2 cellular contexts compared by ENCODE assay signal in the genomic region with DNA sequence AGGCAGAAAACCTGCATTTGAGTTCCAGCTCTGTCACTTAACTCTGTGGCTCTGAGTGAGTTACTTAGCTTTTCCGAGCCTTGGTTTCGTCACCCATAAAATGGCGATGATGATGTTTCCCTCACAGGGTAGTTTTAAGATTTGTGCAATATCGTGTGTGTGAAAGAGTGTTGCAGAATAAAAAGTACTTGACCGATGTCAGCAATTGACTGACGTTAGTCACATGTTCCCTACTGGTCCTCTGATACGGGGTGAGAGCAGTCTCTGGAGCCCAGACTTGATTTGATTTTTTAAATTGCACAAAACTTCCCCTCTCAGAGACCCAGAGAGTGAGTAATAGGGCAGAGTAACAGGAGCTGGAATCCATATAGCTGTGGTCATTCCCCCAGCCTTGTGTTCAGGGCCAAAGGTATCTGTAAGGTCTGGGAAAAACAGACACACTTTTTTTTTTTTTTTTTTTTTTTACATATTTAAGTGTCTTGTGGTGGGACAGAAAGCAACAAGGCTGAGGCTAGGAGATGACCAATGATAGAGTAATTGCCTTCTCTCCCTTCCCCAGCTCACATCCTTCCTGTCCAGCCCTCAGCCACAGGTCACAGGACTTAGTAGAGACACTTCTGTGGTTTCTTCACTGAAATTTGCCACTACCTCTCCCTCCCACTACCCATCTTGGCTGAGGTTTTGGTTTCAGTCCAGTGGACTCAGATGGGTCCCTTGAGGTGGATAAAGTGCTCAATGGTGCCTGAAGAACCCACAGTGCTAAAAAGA.
TF ChIP-seq lines count a peak whose summit lies in the region.

No MANE protein-coding gene starts in this region.

TF ChIP-seq in IMR-90, 13 proteins besides CTCF, POLR2A, EP300 and RAD21:
- TF ChIP-seq, protein P1, sequence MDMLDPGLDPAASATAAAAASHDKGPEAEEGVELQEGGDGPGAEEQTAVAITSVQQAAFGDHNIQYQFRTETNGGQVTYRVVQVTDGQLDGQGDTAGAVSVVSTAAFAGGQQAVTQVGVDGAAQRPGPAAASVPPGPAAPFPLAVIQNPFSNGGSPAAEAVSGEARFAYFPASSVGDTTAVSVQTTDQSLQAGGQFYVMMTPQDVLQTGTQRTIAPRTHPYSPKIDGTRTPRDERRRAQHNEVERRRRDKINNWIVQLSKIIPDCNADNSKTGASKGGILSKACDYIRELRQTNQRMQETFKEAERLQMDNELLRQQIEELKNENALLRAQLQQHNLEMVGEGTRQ (IDR thresholded peaks at IDR 0.05; ENCODE audit: low read depth, low read length), result peak; percentile 75
- TF ChIP-seq CEBPB (IDR thresholded peaks at IDR 0.05; ENCODE audit: low read depth, low read length) (peak; percentile 80), MAFK (IDR thresholded peaks at IDR 0.05; ENCODE audit: low read depth, low read length) (no peak), CHD1 (IDR thresholded peaks at IDR 0.05; ENCODE audit: low read depth, low read length) (no peak), MAZ (IDR thresholded peaks at IDR 0.05; ENCODE audit: borderline replicate concordance, low read depth, low read length) (no peak), RCOR1 (IDR thresholded peaks at IDR 0.05; ENCODE audit: insufficient replicate concordance, low read length) (no peak), SMC3 (IDR thresholded peaks at IDR 0.05; ENCODE audit: low read depth, low read length) (no peak), FOS (IDR thresholded peaks at IDR 0.05; ENCODE audit: low read depth, low read length) (no peak)
- TF ChIP-seq, protein P2, sequence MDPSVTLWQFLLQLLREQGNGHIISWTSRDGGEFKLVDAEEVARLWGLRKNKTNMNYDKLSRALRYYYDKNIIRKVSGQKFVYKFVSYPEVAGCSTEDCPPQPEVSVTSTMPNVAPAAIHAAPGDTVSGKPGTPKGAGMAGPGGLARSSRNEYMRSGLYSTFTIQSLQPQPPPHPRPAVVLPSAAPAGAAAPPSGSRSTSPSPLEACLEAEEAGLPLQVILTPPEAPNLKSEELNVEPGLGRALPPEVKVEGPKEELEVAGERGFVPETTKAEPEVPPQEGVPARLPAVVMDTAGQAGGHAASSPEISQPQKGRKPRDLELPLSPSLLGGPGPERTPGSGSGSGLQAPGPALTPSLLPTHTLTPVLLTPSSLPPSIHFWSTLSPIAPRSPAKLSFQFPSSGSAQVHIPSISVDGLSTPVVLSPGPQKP (IDR thresholded peaks at IDR 0.05; ENCODE audit: borderline replicate concordance, low read depth, low read length), result no peak

TF ChIP-seq in GM12878, 131 proteins besides CTCF, POLR2A, EP300 and RAD21 (continues in another document):
- TF ChIP-seq ZNF274 (IDR thresholded peaks at IDR 0.05; ENCODE audit: insufficient read depth, insufficient read length), result no peak
- peak; percentile 73 for TF ChIP-seq IKZF1 (conservative IDR thresholded peaks at IDR 0.05)
- 0 out of 2 replicates have a peak, but pooled peaks have one; percentile 28 for TF ChIP-seq GATAD2B (conservative IDR thresholded peaks at IDR 0.05; ENCODE audit: low read depth)
- TF ChIP-seq, protein P3, sequence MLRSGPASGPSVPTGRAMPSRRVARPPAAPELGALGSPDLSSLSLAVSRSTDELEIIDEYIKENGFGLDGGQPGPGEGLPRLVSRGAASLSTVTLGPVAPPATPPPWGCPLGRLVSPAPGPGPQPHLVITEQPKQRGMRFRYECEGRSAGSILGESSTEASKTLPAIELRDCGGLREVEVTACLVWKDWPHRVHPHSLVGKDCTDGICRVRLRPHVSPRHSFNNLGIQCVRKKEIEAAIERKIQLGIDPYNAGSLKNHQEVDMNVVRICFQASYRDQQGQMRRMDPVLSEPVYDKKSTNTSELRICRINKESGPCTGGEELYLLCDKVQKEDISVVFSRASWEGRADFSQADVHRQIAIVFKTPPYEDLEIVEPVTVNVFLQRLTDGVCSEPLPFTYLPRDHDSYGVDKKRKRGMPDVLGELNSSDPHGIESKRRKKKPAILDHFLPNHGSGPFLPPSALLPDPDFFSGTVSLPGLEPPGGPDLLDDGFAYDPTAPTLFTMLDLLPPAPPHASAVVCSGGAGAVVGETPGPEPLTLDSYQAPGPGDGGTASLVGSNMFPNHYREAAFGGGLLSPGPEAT (IDR thresholded peaks at IDR 0.05; ENCODE audit: low read depth), result peak; percentile 86
- TF ChIP-seq ATF7 (IDR thresholded peaks at IDR 0.05; ENCODE audit: low read depth), result peak; percentile 65
- peak; percentile 44; the same call in 1 of the 2 replicates for TF ChIP-seq DPF2 (IDR thresholded peaks at IDR 0.05)
- peak; percentile 70 for TF ChIP-seq NR2F1 (conservative IDR thresholded peaks at IDR 0.05)
- TF ChIP-seq CREB1 (IDR thresholded peaks at IDR 0.05; ENCODE audit: low read depth), result no peak
- peak in 1 of 2 experiments; percentile 49; a peak in 1 of 4 replicates for TF ChIP-seq ETV6 (conservative IDR thresholded peaks at IDR 0.05 in 1 of 2, IDR thresholded peaks at IDR 0.05 in 1 of 2; ENCODE audit: borderline replicate concordance in 1 of 2, low read depth in 1 of 2)
- TF ChIP-seq, protein P4, sequence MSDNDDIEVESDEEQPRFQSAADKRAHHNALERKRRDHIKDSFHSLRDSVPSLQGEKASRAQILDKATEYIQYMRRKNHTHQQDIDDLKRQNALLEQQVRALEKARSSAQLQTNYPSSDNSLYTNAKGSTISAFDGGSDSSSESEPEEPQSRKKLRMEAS (IDR thresholded peaks at IDR 0.05; ENCODE audit: low read depth, low read length), result no peak
- TF ChIP-seq SPI1 (IDR thresholded peaks at IDR 0.05; ENCODE audit: borderline replicate concordance, insufficient read depth, low read depth, low read length), result 0 out of 2 replicates have a peak, but pooled peaks have one; percentile 14
- peak; percentile 98 for TF ChIP-seq RUNX3 (IDR thresholded peaks at IDR 0.05; ENCODE audit: low read length)
- TF ChIP-seq IRF4 (IDR thresholded peaks at IDR 0.05; ENCODE audit: low read depth, low read length), result 0 out of 2 replicates have a peak, but pooled peaks have one; percentile 52
- peak; percentile 58; the same call in 1 of the 2 replicates for TF ChIP-seq EED (IDR thresholded peaks at IDR 0.05; ENCODE audit: low read depth)
- TF ChIP-seq BHLHE40 (IDR thresholded peaks at IDR 0.05; ENCODE audit: borderline replicate concordance in 1 of 2, low read depth in 2 of 2, low read length in 1 of 2), result peak; percentile 57 to 80; a peak in 1 of 4 replicates
- TF ChIP-seq, protein P5, sequence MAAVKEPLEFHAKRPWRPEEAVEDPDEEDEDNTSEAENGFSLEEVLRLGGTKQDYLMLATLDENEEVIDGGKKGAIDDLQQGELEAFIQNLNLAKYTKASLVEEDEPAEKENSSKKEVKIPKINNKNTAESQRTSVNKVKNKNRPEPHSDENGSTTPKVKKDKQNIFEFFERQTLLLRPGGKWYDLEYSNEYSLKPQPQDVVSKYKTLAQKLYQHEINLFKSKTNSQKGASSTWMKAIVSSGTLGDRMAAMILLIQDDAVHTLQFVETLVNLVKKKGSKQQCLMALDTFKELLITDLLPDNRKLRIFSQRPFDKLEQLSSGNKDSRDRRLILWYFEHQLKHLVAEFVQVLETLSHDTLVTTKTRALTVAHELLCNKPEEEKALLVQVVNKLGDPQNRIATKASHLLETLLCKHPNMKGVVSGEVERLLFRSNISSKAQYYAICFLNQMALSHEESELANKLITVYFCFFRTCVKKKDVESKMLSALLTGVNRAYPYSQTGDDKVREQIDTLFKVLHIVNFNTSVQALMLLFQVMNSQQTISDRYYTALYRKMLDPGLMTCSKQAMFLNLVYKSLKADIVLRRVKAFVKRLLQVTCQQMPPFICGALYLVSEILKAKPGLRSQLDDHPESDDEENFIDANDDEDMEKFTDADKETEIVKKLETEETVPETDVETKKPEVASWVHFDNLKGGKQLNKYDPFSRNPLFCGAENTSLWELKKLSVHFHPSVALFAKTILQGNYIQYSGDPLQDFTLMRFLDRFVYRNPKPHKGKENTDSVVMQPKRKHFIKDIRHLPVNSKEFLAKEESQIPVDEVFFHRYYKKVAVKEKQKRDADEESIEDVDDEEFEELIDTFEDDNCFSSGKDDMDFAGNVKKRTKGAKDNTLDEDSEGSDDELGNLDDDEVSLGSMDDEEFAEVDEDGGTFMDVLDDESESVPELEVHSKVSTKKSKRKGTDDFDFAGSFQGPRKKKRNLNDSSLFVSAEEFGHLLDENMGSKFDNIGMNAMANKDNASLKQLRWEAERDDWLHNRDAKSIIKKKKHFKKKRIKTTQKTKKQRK (IDR thresholded peaks at IDR 0.05; ENCODE audit: low read depth, low read length), result no peak
- TF ChIP-seq IKZF2 (IDR thresholded peaks at IDR 0.05), result peak; percentile 86 to 91
- no peak for TF ChIP-seq TBL1XR1 (IDR thresholded peaks at IDR 0.05; ENCODE audit: low read depth, low read length)
- TF ChIP-seq, protein P1 (IDR thresholded peaks at IDR 0.05; ENCODE audit: borderline replicate concordance, low read depth, low read length), result no peak
- TF ChIP-seq, protein P6, sequence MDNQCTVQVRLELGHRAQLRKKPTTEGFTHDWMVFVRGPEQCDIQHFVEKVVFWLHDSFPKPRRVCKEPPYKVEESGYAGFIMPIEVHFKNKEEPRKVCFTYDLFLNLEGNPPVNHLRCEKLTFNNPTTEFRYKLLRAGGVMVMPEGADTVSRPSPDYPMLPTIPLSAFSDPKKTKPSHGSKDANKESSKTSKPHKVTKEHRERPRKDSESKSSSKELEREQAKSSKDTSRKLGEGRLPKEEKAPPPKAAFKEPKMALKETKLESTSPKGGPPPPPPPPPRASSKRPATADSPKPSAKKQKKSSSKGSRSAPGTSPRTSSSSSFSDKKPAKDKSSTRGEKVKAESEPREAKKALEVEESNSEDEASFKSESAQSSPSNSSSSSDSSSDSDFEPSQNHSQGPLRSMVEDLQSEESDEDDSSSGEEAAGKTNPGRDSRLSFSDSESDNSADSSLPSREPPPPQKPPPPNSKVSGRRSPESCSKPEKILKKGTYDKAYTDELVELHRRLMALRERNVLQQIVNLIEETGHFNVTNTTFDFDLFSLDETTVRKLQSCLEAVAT (IDR thresholded peaks at IDR 0.05), result peak; percentile 89
- TF ChIP-seq, protein P7, sequence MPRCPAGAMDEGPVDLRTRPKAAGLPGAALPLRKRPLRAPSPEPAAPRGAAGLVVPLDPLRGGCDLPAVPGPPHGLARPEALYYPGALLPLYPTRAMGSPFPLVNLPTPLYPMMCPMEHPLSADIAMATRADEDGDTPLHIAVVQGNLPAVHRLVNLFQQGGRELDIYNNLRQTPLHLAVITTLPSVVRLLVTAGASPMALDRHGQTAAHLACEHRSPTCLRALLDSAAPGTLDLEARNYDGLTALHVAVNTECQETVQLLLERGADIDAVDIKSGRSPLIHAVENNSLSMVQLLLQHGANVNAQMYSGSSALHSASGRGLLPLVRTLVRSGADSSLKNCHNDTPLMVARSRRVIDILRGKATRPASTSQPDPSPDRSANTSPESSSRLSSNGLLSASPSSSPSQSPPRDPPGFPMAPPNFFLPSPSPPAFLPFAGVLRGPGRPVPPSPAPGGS (IDR thresholded peaks at IDR 0.05; ENCODE audit: borderline replicate concordance, insufficient read depth, low read depth, low read length, poor library complexity, severe bottlenecking), result peak; percentile 2
- 0 out of 2 replicates have a peak, but pooled peaks have one; percentile 65 for TF ChIP-seq NBN (IDR thresholded peaks at IDR 0.05)
- peak; percentile 88 for TF ChIP-seq MEF2B (IDR thresholded peaks at IDR 0.05; ENCODE audit: partially characterized antibody, poor library complexity, severe bottlenecking)
- TF ChIP-seq BCL11A (IDR thresholded peaks at IDR 0.05; ENCODE audit: low read depth, low read length), result peak; percentile 46; the same call in 1 of the 2 replicates
- peak; percentile 85 for TF ChIP-seq ZNF384 (IDR thresholded peaks at IDR 0.05; ENCODE audit: borderline replicate concordance, low read depth, low read length)
- peak; percentile 78; the same call in 1 of the 2 replicates for TF ChIP-seq CBFB (IDR thresholded peaks at IDR 0.05; ENCODE audit: low read depth)
- TF ChIP-seq TCF7 (IDR thresholded peaks at IDR 0.05; ENCODE audit: borderline replicate concordance), result peak; percentile 51; the same call in 1 of the 2 replicates
- peak in 1 of 2 experiments; percentile 16; a peak in 1 of 3 replicates for TF ChIP-seq EGR1 (IDR thresholded peaks at IDR 0.05; ENCODE audit: borderline replicate concordance in 1 of 2, low read depth in 2 of 2, low read length in 2 of 2)
- 0 out of 2 replicates have a peak, but pooled peaks have one; percentile 22 for TF ChIP-seq MXI1 (IDR thresholded peaks at IDR 0.05; ENCODE audit: low read depth, low read length)
- TF ChIP-seq, protein P8, sequence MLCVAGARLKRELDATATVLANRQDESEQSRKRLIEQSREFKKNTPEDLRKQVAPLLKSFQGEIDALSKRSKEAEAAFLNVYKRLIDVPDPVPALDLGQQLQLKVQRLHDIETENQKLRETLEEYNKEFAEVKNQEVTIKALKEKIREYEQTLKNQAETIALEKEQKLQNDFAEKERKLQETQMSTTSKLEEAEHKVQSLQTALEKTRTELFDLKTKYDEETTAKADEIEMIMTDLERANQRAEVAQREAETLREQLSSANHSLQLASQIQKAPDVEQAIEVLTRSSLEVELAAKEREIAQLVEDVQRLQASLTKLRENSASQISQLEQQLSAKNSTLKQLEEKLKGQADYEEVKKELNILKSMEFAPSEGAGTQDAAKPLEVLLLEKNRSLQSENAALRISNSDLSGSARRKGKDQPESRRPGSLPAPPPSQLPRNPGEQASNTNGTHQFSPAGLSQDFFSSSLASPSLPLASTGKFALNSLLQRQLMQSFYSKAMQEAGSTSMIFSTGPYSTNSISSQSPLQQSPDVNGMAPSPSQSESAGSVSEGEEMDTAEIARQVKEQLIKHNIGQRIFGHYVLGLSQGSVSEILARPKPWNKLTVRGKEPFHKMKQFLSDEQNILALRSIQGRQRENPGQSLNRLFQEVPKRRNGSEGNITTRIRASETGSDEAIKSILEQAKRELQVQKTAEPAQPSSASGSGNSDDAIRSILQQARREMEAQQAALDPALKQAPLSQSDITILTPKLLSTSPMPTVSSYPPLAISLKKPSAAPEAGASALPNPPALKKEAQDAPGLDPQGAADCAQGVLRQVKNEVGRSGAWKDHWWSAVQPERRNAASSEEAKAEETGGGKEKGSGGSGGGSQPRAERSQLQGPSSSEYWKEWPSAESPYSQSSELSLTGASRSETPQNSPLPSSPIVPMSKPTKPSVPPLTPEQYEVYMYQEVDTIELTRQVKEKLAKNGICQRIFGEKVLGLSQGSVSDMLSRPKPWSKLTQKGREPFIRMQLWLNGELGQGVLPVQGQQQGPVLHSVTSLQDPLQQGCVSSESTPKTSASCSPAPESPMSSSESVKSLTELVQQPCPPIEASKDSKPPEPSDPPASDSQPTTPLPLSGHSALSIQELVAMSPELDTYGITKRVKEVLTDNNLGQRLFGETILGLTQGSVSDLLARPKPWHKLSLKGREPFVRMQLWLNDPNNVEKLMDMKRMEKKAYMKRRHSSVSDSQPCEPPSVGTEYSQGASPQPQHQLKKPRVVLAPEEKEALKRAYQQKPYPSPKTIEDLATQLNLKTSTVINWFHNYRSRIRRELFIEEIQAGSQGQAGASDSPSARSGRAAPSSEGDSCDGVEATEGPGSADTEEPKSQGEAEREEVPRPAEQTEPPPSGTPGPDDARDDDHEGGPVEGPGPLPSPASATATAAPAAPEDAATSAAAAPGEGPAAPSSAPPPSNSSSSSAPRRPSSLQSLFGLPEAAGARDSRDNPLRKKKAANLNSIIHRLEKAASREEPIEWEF (IDR thresholded peaks at IDR 0.05; ENCODE audit: insufficient replicate concordance, low read depth, low read length), result no peak
- TF ChIP-seq YBX1 (IDR thresholded peaks at IDR 0.05), result no peak
- 0 out of 2 replicates have a peak, but pooled peaks have one; percentile 3 for TF ChIP-seq CREM (IDR thresholded peaks at IDR 0.05; ENCODE audit: low read depth)
